In the genomic region with DNA sequence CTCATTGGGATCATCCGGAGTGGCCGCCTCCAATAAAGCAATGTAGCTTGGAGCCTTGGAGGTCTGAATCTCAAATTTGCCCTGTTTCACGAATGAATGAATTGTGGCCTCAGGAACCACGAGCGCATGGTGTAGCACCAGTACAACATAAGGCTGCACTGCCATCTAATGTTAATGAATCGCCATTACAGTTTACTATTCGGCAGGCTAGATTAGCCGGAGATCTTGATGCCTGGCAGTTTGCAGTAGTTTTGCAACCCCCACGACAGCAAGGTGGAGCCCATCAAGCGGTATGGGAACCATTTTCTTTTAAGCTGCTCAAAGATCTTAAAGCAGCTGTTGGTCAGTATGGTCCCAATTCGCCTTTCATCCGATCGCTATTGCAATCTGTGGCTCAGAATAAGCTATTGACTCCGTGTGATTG, we compare ENCODE assay signal across 8 cellular contexts. TPM values are rescaled to one million over a fixed set of nuclear protein-coding genes. Genes with fewer than 3 reads are reported as not detected.
A peak's percentile ranks its signal among the peaks of the same experiment; 100 is the strongest.
DNase-seq lines count a peak whose midpoint lies in the region; ATAC-seq and TF ChIP-seq lines count a peak whose summit lies in the region.

No MANE protein-coding gene starts in this region.

- TF ChIP-seq POLR2A in thyroid gland (IDR thresholded peaks at IDR 0.05): no peak

- POLR2A ChIA-PET in activated CD4-positive, alpha-beta memory T cell treated with anti-CD3 and anti-CD28 coated beads for 36 hours (lab: Charles Lee): no interaction called here

- H3K4me1 ChIP-seq in thyroid gland: peaks cover 0 to 9% of the 10 kb centered on the region in 2 donors

- no peak for ATAC-seq in GM19023 (IDR thresholded peaks at IDR 0.05; ENCODE audit: unreplicated experiment)

- H3K27ac ChIP-seq in epithelial cell of prostate: peak overlapping the region; percentile 62
- H3K27ac ChIP-seq in thyroid gland: no peak overlapping the region

- peaks cover 12% of the 10 kb centered on the region for H3K4me1 Mint-ChIP-seq in activated CD4-positive, alpha-beta memory T cell treated with anti-CD3 and anti-CD28 coated beads for 36 hours (ENCODE audit: low read depth)

- no peaks in the 10 kb centered on the region for H3K36me3 ChIP-seq in thyroid gland

- H3K27me3 Mint-ChIP-seq in activated CD4-positive, alpha-beta memory T cell treated with anti-CD3 and anti-CD28 coated beads for 36 hours: peaks cover 42% of the 10 kb centered on the region

- no peaks in the 10 kb centered on the region for H3K9me3 ChIP-seq in thyroid gland

- peaks cover 18% of the 10 kb centered on the region for H3K27me3 ChIP-seq in thyroid gland

- no peak overlapping the region for H3K4me3 ChIP-seq in thyroid gland (replicated peaks in 1 of 3)

- intact Hi-C loops in activated CD4-positive, alpha-beta memory T cell treated with anti-CD3 and anti-CD28 coated beads for 36 hours (cut with micrococcal nuclease): loop anchor here (2.0 to 5.0 kb wide), 4 partner anchors 41 to 315 kb away; no protein-coding TSS in a partner anchor
- intact Hi-C loops in thyroid gland (cut with DNase I): no loop called here

- CTCF ChIA-PET in activated CD4-positive, alpha-beta memory T cell treated with anti-CD3 and anti-CD28 coated beads for 36 hours (lab: Charles Lee): interaction anchor here (0.6 to 10.1 kb wide), 34 partner anchors 8 to 314 kb away, joined by 3 to 298 read pairs (median 4); partner anchors contain the start of genes ALOXE3, GUCY2D and HES7

- DNase-seq in D341Med (ENCODE audit: low spot score) (peak; percentile 68), HK-2 (ENCODE audit: unreplicated experiment) (peak; percentile 43), NCI-H748 (lab: John Stamatoyannopoulos, UW; ENCODE audit: unreplicated experiment) (peak; percentile 91), epithelial cell of prostate (ENCODE audit: low read depth, low spot score) (no peak), mesenteric fat pad (ENCODE audit: low spot score) (peak; percentile 22), thyroid gland (peak; percentile 41 to 49)
- peak; percentile 46 for DNase-seq in activated CD4-positive, alpha-beta memory T cell treated with anti-CD3 and anti-CD28 coated beads for 36 hours

- H3K36me3 Mint-ChIP-seq in activated CD4-positive, alpha-beta memory T cell treated with anti-CD3 and anti-CD28 coated beads for 36 hours: no peaks in the 10 kb centered on the region

- no peak overlapping the region for H3K4me3 Mint-ChIP-seq in activated CD4-positive, alpha-beta memory T cell treated with anti-CD3 and anti-CD28 coated beads for 36 hours

- 5 to 9% methylated on average over 13 to 14 of the region's 14 CpGs for WGBS in thyroid gland, 2 donors

- TF ChIP-seq CTCF in thyroid gland (IDR thresholded peaks at IDR 0.05): peak; percentile 45 to 87 (median 80)

- no peaks in the 10 kb centered on the region for H3K9me3 Mint-ChIP-seq in activated CD4-positive, alpha-beta memory T cell treated with anti-CD3 and anti-CD28 coated beads for 36 hours

- H3K27ac Mint-ChIP-seq in activated CD4-positive, alpha-beta memory T cell treated with anti-CD3 and anti-CD28 coated beads for 36 hours: no peak overlapping the region

RNA-seq across cellular contexts. Expression of gene ALOX15B, which starts 18.8 kb away (rescaled TPM):
- total RNA-seq in activated CD4-positive, alpha-beta memory T cell treated with anti-CD3 and anti-CD28 coated beads for 36 hours: not detected
- total RNA-seq in mesenteric fat pad: 2.9 TPM
- total RNA-seq in thyroid gland: 1 to 10 TPM in 3 of 4 donors, under 1 TPM in 1; 0.67 to 3.3 (median 1.1) TPM

RNA-seq across cellular contexts. Expression of gene ALOX12B, which starts 29.8 kb away (rescaled TPM):
- 1 to 10 TPM; 2.1 to 2.3 TPM for total RNA-seq in activated CD4-positive, alpha-beta memory T cell treated with anti-CD3 and anti-CD28 coated beads for 36 hours
- not detected for total RNA-seq in mesenteric fat pad
- total RNA-seq in thyroid gland: not detected

RNA-seq across cellular contexts. Expression of gene GUCY2D, which starts 55.3 kb away (rescaled TPM):
- total RNA-seq in activated CD4-positive, alpha-beta memory T cell treated with anti-CD3 and anti-CD28 coated beads for 36 hours: not detected
- not detected for total RNA-seq in mesenteric fat pad
- total RNA-seq in thyroid gland: not detected
